In genomic region chr6:56478202-56478601, GRCh38 we compare ENCODE assay signal across 19 cellular contexts.
DNase-seq lines count a peak whose midpoint lies in the region; ATAC-seq, FAIRE-seq and TF ChIP-seq lines count a peak whose summit lies in the region.
"Had no signal": no experiment of that assay in that cellular context is flagged by ENCODE, and none has a peak within 500 bp of the region (broad histone marks: within the 10 kb centered on the region; RNA-seq: fewer than 3 reads in every experiment).

No MANE protein-coding gene starts in this region.

- H3K36me3 ChIP-seq in heart left ventricle (peaks cover 0 to 100% (median 80%) of the 10 kb centered on the region in 9 donors), adrenal gland (replicated peaks in 1 of 2) (peaks cover 0 to 34% of the 10 kb centered on the region in 2 donors)

- no peak for TF ChIP-seq POLR2A in heart left ventricle (IDR thresholded peaks at IDR 0.05)
- TF ChIP-seq POLR2A in H54 (IDR thresholded peaks at IDR 0.05; ENCODE audit: low read depth, low read length): no peak
- no peak for TF ChIP-seq POLR2A in adrenal gland (IDR thresholded peaks at IDR 0.05)

- no peak overlapping the region for H3K4me3 ChIP-seq in heart left ventricle
- H3K4me3 ChIP-seq in adrenal gland: no peak overlapping the region
- H3K4me3 ChIP-seq: BLaER1 treated with 17β-estradiol and CSF1 and Interleukin-3, amounts not matched to agents 10 nM and 100 nM; GM12878; GM23248 had no signal

- H3K4me3 Mint-ChIP-seq in nephron progenitor cell: no peak overlapping the region
- H3K4me3 Mint-ChIP-seq: B cell; CD8-positive, alpha-beta T cell; IgD-negative memory B cell had no signal

- H3K27me3 Mint-ChIP-seq in nephron progenitor cell (ENCODE audit: low read depth, poor library complexity): no peaks in the 10 kb centered on the region
- H3K27me3 Mint-ChIP-seq: B cell, IgD-negative memory B cell had no signal

- ATAC-seq in heart left ventricle (peak in 3 of 4 donors; percentile 46 to 52 (median 50)), left cardiac atrium (no peak), GM21528 (IDR thresholded peaks at IDR 0.05; ENCODE audit: low FRiP score, unreplicated experiment) (no peak)
- ATAC-seq: CD8-positive, alpha-beta T cell; GM12878; HCT116 had no signal

- H3K36me3 Mint-ChIP-seq in nephron progenitor cell (ENCODE audit: low read depth): peaks cover 53% of the 10 kb centered on the region
- H3K36me3 Mint-ChIP-seq: CD8-positive, alpha-beta T cell; IgD-negative memory B cell had no signal

- intact Hi-C loops in heart left ventricle (cut with DNase I): loop anchor here in 5 of 10 donors (5.0 to 10.0 kb wide), 5 partner anchors 57 to 113 kb away; no protein-coding TSS in a partner anchor
- intact Hi-C loops in left cardiac atrium (cut with DNase I): loop anchor here in 1 of 2 donors (10.0 kb wide), 1 partner anchor 127 kb away; no protein-coding TSS in a partner anchor
- intact Hi-C loops in adrenal gland (cut with DNase I): loop anchor here in 1 of 2 donors (10.0 kb wide), 1 partner anchor 117 kb away; no protein-coding TSS in a partner anchor

- no peaks in the 10 kb centered on the region for H3K4me1 Mint-ChIP-seq in nephron progenitor cell
- H3K4me1 Mint-ChIP-seq: B cell, IgD-negative memory B cell had no signal

- DNase-seq in heart left ventricle: no peak
- no peak for DNase-seq in left cardiac atrium
- no peak for DNase-seq in H54 (ENCODE audit: insufficient read length, low spot score)
- peak in 4 of 7 donors; percentile 35 to 43 (median 43) for DNase-seq in adrenal gland
- DNase-seq in nephron progenitor cell: no peak
- DNase-seq in ecto neural progenitor cell (ENCODE audit: low spot score): no peak
- DNase-seq: CD8-positive, alpha-beta T cell; DMS 273 treated with DMSO at 0.1 percent for 48 hours; DMS53; DND-41; EL; GM23248 had no signal

- H3K27me3 ChIP-seq in heart left ventricle: no peaks in the 10 kb centered on the region
- no peaks in the 10 kb centered on the region for H3K27me3 ChIP-seq in adrenal gland
- H3K27me3 ChIP-seq: BLaER1 treated with 17β-estradiol and CSF1 and Interleukin-3, amounts not matched to agents 10 nM and 100 nM had no signal

- H3K9me3 ChIP-seq in heart left ventricle (peaks cover 0 to 9% (median 0%) of the 10 kb centered on the region in 12 donors), adrenal gland (replicated peaks in 1 of 3) (no peaks in the 10 kb centered on the region)

- WGBS in heart left ventricle, 4 donors: 51 to 59% (median 57%) methylated on average over 1 of the region's 1 CpG
- 43 to 65% (median 56%) methylated on average over 1 of the region's 1 CpG for WGBS in adrenal gland, 4 donors

- H3K4me1 ChIP-seq in heart left ventricle: peaks cover 0 to 26% (median 15%) of the 10 kb centered on the region in 12 donors
- peaks cover 21 to 30% of the 10 kb centered on the region in 2 donors for H3K4me1 ChIP-seq in adrenal gland (replicated peaks in 1 of 2)
- H3K4me1 ChIP-seq: BLaER1 treated with 17β-estradiol and CSF1 and Interleukin-3, amounts not matched to agents 10 nM and 100 nM had no signal

- H3K27ac Mint-ChIP-seq in nephron progenitor cell: peak overlapping the region; percentile 4
- H3K27ac Mint-ChIP-seq: B cell; CD8-positive, alpha-beta T cell; IgD-negative memory B cell had no signal

- peaks cover 9% of the 10 kb centered on the region for H3K9me3 Mint-ChIP-seq in nephron progenitor cell

- TF ChIP-seq CTCF in heart left ventricle (IDR thresholded peaks at IDR 0.05): no peak
- no peak for TF ChIP-seq CTCF in adrenal gland (IDR thresholded peaks at IDR 0.05)
- TF ChIP-seq CTCF in nephron progenitor cell (IDR thresholded peaks at IDR 0.05): no peak

- H3K27ac ChIP-seq in heart left ventricle: no peak overlapping the region
- peak overlapping the region in 1 of 5 donors; percentile 39 for H3K27ac ChIP-seq in adrenal gland
- H3K27ac ChIP-seq: BLaER1 treated with 17β-estradiol and CSF1 and Interleukin-3, amounts not matched to agents 10 nM and 100 nM; GM23248 had no signal

- peak; percentile 69 for FAIRE-seq in H54 (lab: Jason Lieb, UNC)
- FAIRE-seq: GM12878, HTR-8/SVneo had no signal

Comparison
In these comparisons a context has a peak if more than half of its experiments do, and no peak if none do; other contexts are left out.
1. ATAC-seq: peak in heart left ventricle (3 of 4); none in left cardiac atrium (0 of 2) and GM21528 (single experiment).
2. DNase-seq: peak in adrenal gland (4 of 7); none in heart left ventricle (0 of 5), left cardiac atrium (single experiment), H54 (single experiment), nephron progenitor cell (single experiment) and ecto neural progenitor cell (single experiment).